8 cellular contexts compared by ENCODE assay signal in the genomic region with DNA sequence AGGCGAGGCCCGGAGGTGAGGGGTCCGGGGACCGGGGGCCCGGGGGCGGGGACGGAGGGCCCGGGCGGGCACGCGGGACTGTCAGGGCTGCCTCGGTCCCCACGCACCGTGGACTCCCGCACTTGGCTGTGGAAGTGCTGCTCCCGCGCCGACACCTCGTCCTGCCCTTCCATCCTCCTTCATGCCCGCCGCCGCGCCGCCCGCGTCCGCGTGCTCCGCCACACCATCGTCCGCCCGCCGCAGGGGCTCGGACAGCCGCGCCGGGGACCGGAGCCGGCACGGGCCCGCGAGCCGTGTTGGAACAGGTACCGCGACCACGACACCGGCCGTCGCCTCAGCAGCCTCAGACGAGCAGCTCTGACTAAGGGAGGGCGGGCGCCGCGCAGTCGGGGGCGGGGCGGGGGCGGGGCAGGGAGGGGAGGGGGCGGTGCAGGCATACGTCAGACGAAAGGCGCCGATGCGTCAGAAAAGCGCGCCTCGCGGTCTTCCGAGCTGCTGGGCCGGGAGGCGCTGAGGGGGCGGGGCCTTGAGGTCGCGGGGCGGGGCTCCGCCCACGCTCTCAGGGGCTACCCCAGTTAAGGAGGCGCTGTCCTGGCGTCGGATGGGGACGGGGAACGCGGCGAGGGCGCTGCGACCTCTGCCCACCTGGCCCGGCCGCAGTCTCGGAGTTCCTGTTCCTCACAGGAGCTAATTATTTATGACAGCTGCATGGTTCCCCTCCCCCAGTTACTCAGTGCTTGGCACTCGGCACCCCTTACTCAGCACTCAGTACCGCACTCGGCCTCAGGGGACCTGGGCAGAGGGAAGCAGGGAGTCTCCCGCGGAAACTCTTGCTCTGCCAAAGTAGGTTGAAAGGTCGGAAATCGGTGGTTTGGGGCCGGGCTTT. TPM values are rescaled to one million over a fixed set of nuclear protein-coding genes. Genes with fewer than 3 reads are reported as not detected.
DNase-seq lines count a peak whose midpoint lies in the region; ATAC-seq and TF ChIP-seq lines count a peak whose summit lies in the region.

A gene with protein sequence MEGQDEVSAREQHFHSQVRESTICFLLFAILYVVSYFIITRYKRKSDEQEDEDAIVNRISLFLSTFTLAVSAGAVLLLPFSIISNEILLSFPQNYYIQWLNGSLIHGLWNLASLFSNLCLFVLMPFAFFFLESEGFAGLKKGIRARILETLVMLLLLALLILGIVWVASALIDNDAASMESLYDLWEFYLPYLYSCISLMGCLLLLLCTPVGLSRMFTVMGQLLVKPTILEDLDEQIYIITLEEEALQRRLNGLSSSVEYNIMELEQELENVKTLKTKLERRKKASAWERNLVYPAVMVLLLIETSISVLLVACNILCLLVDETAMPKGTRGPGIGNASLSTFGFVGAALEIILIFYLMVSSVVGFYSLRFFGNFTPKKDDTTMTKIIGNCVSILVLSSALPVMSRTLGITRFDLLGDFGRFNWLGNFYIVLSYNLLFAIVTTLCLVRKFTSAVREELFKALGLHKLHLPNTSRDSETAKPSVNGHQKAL (minus strand): TSS at position 363 of the 886 bp plus-strand sequence. CDS start 190 bp downstream, at position 173.

- peak within 1 kb of the TSS; percentile 48 to 93 (median 90) for H3K27ac Mint-ChIP-seq in nephron
- peak within 1 kb of the TSS; percentile 91 for H3K27ac Mint-ChIP-seq in stimulated activated naive CD8-positive, alpha-beta T cell treated with anti-CD3 and anti-CD28 coated beads, Interleukin-15, Interleukin-2, amounts not matched to agents 100 ng/mL and 50 ng/mL, for 24 hours

- no peak for TF ChIP-seq CTCF in RWPE2 (IDR thresholded peaks at IDR 0.05; ENCODE audit: poor library complexity, severe bottlenecking)
- peak; percentile 53 for TF ChIP-seq CTCF in fibroblast of pulmonary artery (IDR thresholded peaks at IDR 0.05; ENCODE audit: low read length, missing control alignments)
- peak; percentile 52 to 62 (median 58) for TF ChIP-seq CTCF in nephron (IDR thresholded peaks at IDR 0.05; ENCODE audit: unreplicated experiment in 3 of 3)

- peak within 1 kb of the TSS; percentile 64 for H3K27ac ChIP-seq in RWPE2 (ENCODE audit: poor library complexity, severe bottlenecking)

- peaks cover 32% of the 10 kb centered on the region for H3K4me1 Mint-ChIP-seq in nephron
- H3K4me1 Mint-ChIP-seq in stimulated activated naive CD8-positive, alpha-beta T cell treated with anti-CD3 and anti-CD28 coated beads, Interleukin-15, Interleukin-2, amounts not matched to agents 100 ng/mL and 50 ng/mL, for 24 hours (ENCODE audit: low read depth) = peaks cover 59% of the 10 kb centered on the region

- H3K27me3 Mint-ChIP-seq in nephron (ENCODE audit: low read depth) = no peaks in the 10 kb centered on the region
- H3K27me3 Mint-ChIP-seq in stimulated activated naive CD8-positive, alpha-beta T cell treated with anti-CD3 and anti-CD28 coated beads, Interleukin-15, Interleukin-2, amounts not matched to agents 100 ng/mL and 50 ng/mL, for 24 hours = no peaks in the 10 kb centered on the region

- H3K36me3 Mint-ChIP-seq in nephron (ENCODE audit: low read depth) = peaks cover 3% of the 10 kb centered on the region
- H3K36me3 Mint-ChIP-seq in stimulated activated naive CD8-positive, alpha-beta T cell treated with anti-CD3 and anti-CD28 coated beads, Interleukin-15, Interleukin-2, amounts not matched to agents 100 ng/mL and 50 ng/mL, for 24 hours (ENCODE audit: low read depth) = peaks cover 11% of the 10 kb centered on the region

- ATAC-seq in RWPE2 (ENCODE audit: low read depth) = peak; percentile 79

- DNase-seq in ELF-1 (ENCODE audit: low read depth, low spot score) = peak; percentile 96
- DNase-seq in H4 (ENCODE audit: low spot score) = peak; percentile 86
- DNase-seq in LoVo (ENCODE audit: low spot score) = peak; percentile 99
- DNase-seq in RWPE2 (ENCODE audit: low spot score) = peak; percentile 83
- DNase-seq in activated T-helper 9 cell treated with anti-CD3 and anti-CD28 coated beads, Interleukin-2, amount 50 U/mL, for 16 hours (ENCODE audit: low read depth) = peak; percentile 94
- peak; percentile 97 for DNase-seq in fibroblast of pulmonary artery (ENCODE audit: low read depth)

- H3K36me3 ChIP-seq in RWPE2 (ENCODE audit: low read depth) = no peaks in the 10 kb centered on the region

- no peaks in the 10 kb centered on the region for H3K9me3 Mint-ChIP-seq in nephron
- no peaks in the 10 kb centered on the region for H3K9me3 Mint-ChIP-seq in stimulated activated naive CD8-positive, alpha-beta T cell treated with anti-CD3 and anti-CD28 coated beads, Interleukin-15, Interleukin-2, amounts not matched to agents 100 ng/mL and 50 ng/mL, for 24 hours

- H3K4me3 ChIP-seq in RWPE2 (ENCODE audit: severe bottlenecking) (peak within 1 kb of the TSS; percentile 82), fibroblast of pulmonary artery (replicated peaks; ENCODE audit: low read depth, low read length) (peak within 1 kb of the TSS; percentile 84)

- peaks cover 2% of the 10 kb centered on the region for H3K9me3 ChIP-seq in RWPE2 (ENCODE audit: severe bottlenecking)

- H3K4me3 Mint-ChIP-seq in nephron = peak within 1 kb of the TSS; percentile 95 to 99 (median 96)
- peak within 1 kb of the TSS; percentile 91 for H3K4me3 Mint-ChIP-seq in stimulated activated naive CD8-positive, alpha-beta T cell treated with anti-CD3 and anti-CD28 coated beads, Interleukin-15, Interleukin-2, amounts not matched to agents 100 ng/mL and 50 ng/mL, for 24 hours

- peaks cover 12% of the 10 kb centered on the region for H3K4me1 ChIP-seq in RWPE2 (ENCODE audit: insufficient read depth, poor library complexity, severe bottlenecking)

- no peaks in the 10 kb centered on the region for H3K27me3 ChIP-seq in RWPE2 (ENCODE audit: insufficient read depth, poor library complexity, severe bottlenecking)

RNA-seq across cellular contexts. Expression of the gene that starts here (rescaled TPM):
- total RNA-seq in H4 (2014; rRNA removed; shearing (Covaris generic)) = 31.8 and 48.2 TPM in 2 replicates

Comparison
In these comparisons a context has a peak if more than half of its experiments do, and no peak if none do; other contexts are left out.
1. Peak in every context shown above with its lines: DNase-seq, ATAC-seq, H3K4me3 ChIP-seq and H3K27ac ChIP-seq.